Comparison of ENCODE assay signal across 22 cellular contexts in the genomic region with DNA sequence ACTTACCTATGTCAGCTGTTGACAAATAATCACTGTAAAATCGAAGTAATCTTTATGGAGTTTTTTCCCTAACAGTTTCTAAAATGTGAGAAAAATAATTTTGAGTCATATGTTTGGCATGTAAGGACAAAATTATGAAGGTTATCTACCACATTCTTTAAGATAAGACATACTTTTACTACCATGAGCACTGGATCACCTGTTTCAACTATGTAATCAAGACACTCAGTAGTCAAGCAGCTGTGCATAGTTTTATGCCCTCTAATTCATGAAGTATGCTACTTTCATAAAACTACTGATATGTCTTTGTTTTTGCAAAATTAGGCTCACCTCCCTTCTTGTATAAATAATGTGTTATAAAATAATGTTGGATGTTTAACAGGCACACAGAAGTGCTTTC. TPM values are rescaled to one million over a fixed set of nuclear protein-coding genes. Genes with fewer than 3 reads are reported as not detected.
A peak's percentile ranks its signal among the peaks of the same experiment; 100 is the strongest.
DNase-seq lines count a peak whose midpoint lies in the region; ATAC-seq, FAIRE-seq and TF ChIP-seq lines count a peak whose summit lies in the region.
"Had no signal": no experiment of that assay in that cellular context is flagged by ENCODE, and none has a peak within 500 bp of the region (broad histone marks: within the 10 kb centered on the region; RNA-seq: fewer than 3 reads in every experiment).

No MANE protein-coding gene starts in this region.

- intact Hi-C loops in IMR-90 (cut with micrococcal nuclease): loop anchor here (5.0 kb wide), 2 partner anchors 422 to 702 kb away; no protein-coding TSS in a partner anchor
- intact Hi-C loops in uterus (cut with DNase I; ENCODE audit: low total_unique reads): no loop called here
- intact Hi-C loops in PC-9 (cut with micrococcal nuclease; ENCODE audit: unreplicated experiment): no loop called here

- CTCF ChIA-PET in IMR-90 (lab: Yijun Ruan, JAX): interaction anchor here (0.8 kb wide), 1 partner anchor 11 kb away, joined by 3 read pairs; no protein-coding TSS in a partner anchor
- CTCF ChIA-PET in PC-9 (lab: Charles Lee): no interaction called here

- no peaks in the 10 kb centered on the region for H3K79me2 ChIP-seq in PC-9 (ENCODE audit: low read depth)

- H3F3A ChIP-seq in PC-9 (ENCODE audit: insufficient read depth, low read depth): no peaks in the 10 kb centered on the region

- no peak overlapping the region for H2BK20ac ChIP-seq in IMR-90 (ENCODE audit: low read depth, low read length)

- H2BK120ac ChIP-seq in IMR-90 (ENCODE audit: low read depth, low read length): no peak overlapping the region

- H4K8ac ChIP-seq in IMR-90 (ENCODE audit: low read depth in 2 of 2, low read length in 2 of 2): peak overlapping the region in 1 of 2 experiments; percentile 2; a peak in 1 of 4 replicates

- peak; percentile 80 for FAIRE-seq in endometrium (lab: Jason Lieb, UNC)

- H3K27ac ChIP-seq in IMR-90 (ENCODE audit: insufficient read depth, low read length) (no peak overlapping the region), uterus (peak overlapping the region; percentile 7 to 73), PC-9 (no peak overlapping the region)
- H3K27ac ChIP-seq: colonic mucosa, lower lobe of right lung, psoas muscle, skin epidermis, thoracic aorta had no signal

- no peak overlapping the region for H4K5ac ChIP-seq in IMR-90 (ENCODE audit: low read depth, low read length)

- POLR2A ChIA-PET in IMR-90 (lab: Charles Lee; ENCODE audit: unreplicated experiment): no interaction called here
- POLR2A ChIA-PET in PC-9 (lab: Charles Lee; ENCODE audit: unreplicated experiment): no interaction called here

- H3K14ac ChIP-seq in IMR-90 (replicated peaks; ENCODE audit: low read depth, low read length): no peak overlapping the region

- H3K36me3 ChIP-seq in IMR-90 (ENCODE audit: control insufficient read depth, insufficient read depth, low read length) (peaks cover 11% of the 10 kb centered on the region), uterus (no peaks in the 10 kb centered on the region), HAP-1 (replicated peaks) (no peaks in the 10 kb centered on the region), PC-9 (ENCODE audit: low read depth) (no peaks in the 10 kb centered on the region)
- H3K36me3 ChIP-seq: colonic mucosa, lower lobe of right lung, thoracic aorta had no signal

- H2AFZ ChIP-seq in IMR-90 (replicated peaks; ENCODE audit: low read length, poor library complexity) (no peak overlapping the region), PC-9 (no peak overlapping the region)

- H3K9ac ChIP-seq in IMR-90 (ENCODE audit: low read depth, low read length): no peak overlapping the region

- BruUV-seq in IMR-90 (replicated peaks; lab: Mats Ljungman, UMichigan) (no TSS peak), PC-9 (replicated peaks; lab: Mats Ljungman, UMichigan) (no TSS peak)

- no peak overlapping the region for H2AK9ac ChIP-seq in IMR-90 (replicated peaks; ENCODE audit: low read depth, low read length, poor library complexity)

- no peak overlapping the region for H2BK15ac ChIP-seq in IMR-90 (ENCODE audit: low read depth, low read length)

- no CpG with 5 or more reads among the region's 1 CpG for WGBS in IMR-90 (ENCODE audit: extremely low coverage in 2 of 2, insufficient read length in 1 of 2), 2 experiments

- H3K23ac ChIP-seq in IMR-90 (ENCODE audit: low read depth, low read length): no peak overlapping the region; the same call in 1 of the 2 replicates

- H2AK5ac ChIP-seq in IMR-90 (ENCODE audit: low read depth, low read length): no peak overlapping the region

- peak; percentile 36 for ATAC-seq in IMR-90 (ENCODE audit: low read depth)
- ATAC-seq in GM18907 (IDR thresholded peaks at IDR 0.05; ENCODE audit: unreplicated experiment): no peak
- ATAC-seq: activated CD4-positive, CD25-positive, alpha-beta regulatory T cell treated with anti-CD3 and anti-CD28 coated beads, Interleukin-2, amount 50 U/mL, for 24 hours; psoas muscle; stimulated activated naive CD8-positive, alpha-beta T cell treated with anti-CD3 and anti-CD28 coated beads, Interleukin-15, Interleukin-2, amounts not matched to agents 100 U/mL and 50 U/mL, for 24 hours had no signal

- in situ Hi-C loops in IMR-90 (cut with MboI; ENCODE audit: low sequenced_read_pairs) (no loop called here), HAP-1 (cut with MboI; ENCODE audit: low sequenced_read_pairs) (no loop called here)

- peak overlapping the region; percentile 79 for H3K4me2 ChIP-seq in IMR-90 (ENCODE audit: low read depth, low read length)
- H3K4me2 ChIP-seq in PC-9: no peak overlapping the region

- TF ChIP-seq CTCF in IMR-90 (conservative IDR thresholded peaks at IDR 0.05; ENCODE audit: low read depth, low read length) (no peak), uterus (IDR thresholded peaks at IDR 0.05) (no peak), PC-9 (conservative IDR thresholded peaks at IDR 0.05) (no peak)

- dilution Hi-C loops in IMR-90 (cut with HindIII; ENCODE audit: low sequenced_read_pairs, unreplicated experiment): no loop called here

- H3K9me2 ChIP-seq in PC-9 (ENCODE audit: insufficient read depth): no peaks in the 10 kb centered on the region

- peaks cover 16 to 36% of the 10 kb centered on the region in 2 experiments for H3K79me1 ChIP-seq in IMR-90 (ENCODE audit: low read depth in 1 of 2, low read length in 2 of 2)

- no peak for TF ChIP-seq RAD21 in IMR-90 (IDR thresholded peaks at IDR 0.05; ENCODE audit: low read length)

- H3K4me3 ChIP-seq in IMR-90 (ENCODE audit: insufficient read depth, low read depth, low read length) (no peak overlapping the region), uterus (no peak overlapping the region), HAP-1 (no peak overlapping the region), PC-9 (no peak overlapping the region)
- H3K4me3 ChIP-seq: colonic mucosa, lower lobe of right lung, psoas muscle, skin epidermis, thoracic aorta had no signal

- no peak overlapping the region for H3K56ac ChIP-seq in IMR-90 (ENCODE audit: extremely low read depth, insufficient read depth, low read length)

- no peak overlapping the region for H4K91ac ChIP-seq in IMR-90 (ENCODE audit: insufficient read depth, low read depth, low read length)

- H3K9me1 ChIP-seq in IMR-90 (ENCODE audit: insufficient read depth, low read length): peaks cover 11% of the 10 kb centered on the region

- DNase-seq in IMR-90 (peak; percentile 80), myocyte (ENCODE audit: low read depth) (peak; percentile 38), uterus (no peak), HAP-1 (ENCODE audit: low spot score in 2 of 2) (no peak), PC-9 (no peak)
- DNase-seq: activated gamma-delta T cell treated with Interleukin-2 at 50 U/mL for 16 hours; CD4-positive, alpha-beta T cell; colonic mucosa; effector memory CD4-positive, alpha-beta T cell; kidney; lower lobe of right lung; NCI-H1417 treated with DMSO at 0.1 percent for 48 hours; NCI-H524; psoas muscle; SHP77 treated with DMSO at 0.1 percent for 48 hours; stimulated activated CD4-positive, alpha-beta T cell treated with anti-CD3 and anti-CD28 coated beads, Interleukin-4, amount 100 ng/mL, for 1 hour; stimulated activated naive CD8-positive, alpha-beta T cell treated with anti-CD3 and anti-CD28 coated beads, Interleukin-15, Interleukin-2, amounts not matched to agents 100 U/mL and 50 U/mL, for 24 hours had no signal

- H3K27me3 ChIP-seq in IMR-90 (ENCODE audit: control insufficient read depth, insufficient read depth, low read length): no peaks in the 10 kb centered on the region
- H3K27me3 ChIP-seq in uterus: no peaks in the 10 kb centered on the region
- H3K27me3 ChIP-seq in HAP-1 (ENCODE audit: low read depth): no peaks in the 10 kb centered on the region
- H3K27me3 ChIP-seq in PC-9 (ENCODE audit: insufficient read depth, low read depth): no peaks in the 10 kb centered on the region
- H3K27me3 ChIP-seq: colonic mucosa had no signal

- H4K20me1 ChIP-seq in IMR-90 (ENCODE audit: insufficient read depth, low read length): peaks cover 5% of the 10 kb centered on the region; the same call in 1 of the 2 replicates
- H4K20me1 ChIP-seq in PC-9 (ENCODE audit: insufficient read depth): no peaks in the 10 kb centered on the region

- H3K9me3 ChIP-seq in IMR-90 (ENCODE audit: control insufficient read depth, insufficient read depth, low read length) (no peaks in the 10 kb centered on the region), uterus (no peaks in the 10 kb centered on the region), HAP-1 (no peaks in the 10 kb centered on the region), PC-9 (ENCODE audit: insufficient read depth, low read depth) (no peaks in the 10 kb centered on the region)
- H3K9me3 ChIP-seq: colonic mucosa, lower lobe of right lung, psoas muscle, thoracic aorta had no signal

- TF ChIP-seq POLR2A in IMR-90 (IDR thresholded peaks at IDR 0.05; ENCODE audit: low read depth, low read length) (no peak), uterus (IDR thresholded peaks at IDR 0.05) (no peak)

- no peak overlapping the region for H3K4ac ChIP-seq in IMR-90 (ENCODE audit: low read depth, low read length)

- H3K4me1 ChIP-seq in IMR-90 (ENCODE audit: control insufficient read depth, insufficient read depth, low read length) (peaks cover 28% of the 10 kb centered on the region), uterus (no peaks in the 10 kb centered on the region), HAP-1 (peaks cover 5% of the 10 kb centered on the region), PC-9 (replicated peaks; ENCODE audit: insufficient read depth) (no peaks in the 10 kb centered on the region)
- H3K4me1 ChIP-seq: colonic mucosa, psoas muscle had no signal

- H2BK5ac ChIP-seq in IMR-90 (ENCODE audit: low read depth, low read length, poor library complexity, severe bottlenecking): peak overlapping the region; percentile 97

- no peak overlapping the region for H3K18ac ChIP-seq in IMR-90 (ENCODE audit: low read depth, low read length)

TF ChIP-seq in IMR-90, 13 proteins besides CTCF, POLR2A, EP300 and RAD21 (continues in another document):
- TF ChIP-seq, protein P1, sequence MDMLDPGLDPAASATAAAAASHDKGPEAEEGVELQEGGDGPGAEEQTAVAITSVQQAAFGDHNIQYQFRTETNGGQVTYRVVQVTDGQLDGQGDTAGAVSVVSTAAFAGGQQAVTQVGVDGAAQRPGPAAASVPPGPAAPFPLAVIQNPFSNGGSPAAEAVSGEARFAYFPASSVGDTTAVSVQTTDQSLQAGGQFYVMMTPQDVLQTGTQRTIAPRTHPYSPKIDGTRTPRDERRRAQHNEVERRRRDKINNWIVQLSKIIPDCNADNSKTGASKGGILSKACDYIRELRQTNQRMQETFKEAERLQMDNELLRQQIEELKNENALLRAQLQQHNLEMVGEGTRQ (IDR thresholded peaks at IDR 0.05; ENCODE audit: low read depth, low read length): no peak
- no peak for TF ChIP-seq NFE2L2 (IDR thresholded peaks at IDR 0.05; ENCODE audit: low read depth, low read length)
- no peak for TF ChIP-seq BHLHE40 (IDR thresholded peaks at IDR 0.05; ENCODE audit: low read depth, low read length)
- no peak for TF ChIP-seq MAZ (IDR thresholded peaks at IDR 0.05; ENCODE audit: borderline replicate concordance, low read depth, low read length)

RNA-seq across cellular contexts. Expression of a gene that starts 12.2 kb away (rescaled TPM):
- total RNA-seq in IMR-90 (2012; rRNA removed): 34.8 and 69.2 TPM in 2 replicates
- polyA plus RNA-seq in IMR-90 (2012; rRNA removed): 19.5 and 27.3 TPM in 2 replicates
- 2.9 and 3.0 TPM in 2 replicates for polyA plus RNA-seq in IMR-90 (2012; cell fraction: cytosol; rRNA removed)
- polyA plus RNA-seq in IMR-90 (2012; cell fraction: nucleus; rRNA removed; ENCODE audit: low replicate concordance): 0.61 and 12.9 TPM in 2 replicates
- 39.2 and 69.2 TPM in 2 replicates for total RNA-seq in myocyte
- polyA plus RNA-seq in myocyte (2012): 23.7 TPM
- total RNA-seq in uterus: 100 to 1,000 TPM in 2 of 4 donors, 10 to 100 TPM in 2; 57.6 to 137 (median 102) TPM
- total RNA-seq in PC-9 (2021): not detected in 2 replicates
- total RNA-seq: CD4-positive, alpha-beta T cell had no signal

Comparison
In these comparisons a context has a peak if more than half of its experiments do, and no peak if none do; other contexts are left out.
1. DNase-seq: peak in IMR-90 (single experiment) and myocyte (single experiment); none in uterus (0 of 2), HAP-1 (0 of 2) and PC-9 (0 of 2).
2. H3K27ac ChIP-seq: peak in uterus (2 of 2); none in IMR-90 (single experiment) and PC-9 (single experiment).
3. RNA of a gene that starts 12.2 kb away (total RNA-seq): 57.6 to 137 TPM in uterus, 39.2 to 69.2 TPM in myocyte and 34.8 to 69.2 TPM in IMR-90; not detected in PC-9; every median in the first group is over 10 times any median in the second.